ENCODE assay signal across 2 cellular contexts in the genomic region with DNA sequence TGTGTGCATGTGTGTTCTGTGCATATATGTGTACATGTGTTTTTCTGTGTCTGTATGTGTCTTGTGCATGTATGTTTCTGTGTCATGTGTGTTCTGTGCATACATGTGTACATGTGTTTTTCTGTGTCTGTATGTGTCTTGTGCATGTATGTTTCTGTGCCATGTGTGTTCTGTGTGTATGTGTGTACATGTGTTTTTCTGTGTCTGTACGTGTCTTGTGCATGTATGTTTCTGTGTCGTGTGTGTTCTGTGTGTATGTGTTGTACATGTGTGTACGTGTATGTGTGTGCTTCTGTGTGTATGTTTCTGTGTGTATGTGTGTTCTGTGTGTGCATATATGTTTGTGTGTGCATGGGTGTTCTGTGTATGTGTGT.
TF ChIP-seq lines count a peak whose summit lies in the region.

No MANE protein-coding gene starts in this region.

TF ChIP-seq in HepG2, 621 proteins besides CTCF, POLR2A, EP300 and RAD21 (continues in another document):
- TF ChIP-seq FOXK2 (IDR thresholded peaks at IDR 0.05) (0 out of 2 replicates have a peak, but pooled peaks have one; percentile 37), ZNF569 (CRISPR knock-in tag; IDR thresholded peaks at IDR 0.05; ENCODE audit: borderline replicate concordance) (no peak), HINFP (CRISPR knock-in tag; IDR thresholded peaks at IDR 0.05; ENCODE audit: low read depth) (no peak), TP53 (CRISPR knock-in tag; conservative IDR thresholded peaks at IDR 0.05) (no peak), ZBTB40 (IDR thresholded peaks at IDR 0.05) (peak; percentile 28), ZBTB40 (CRISPR knock-in tag; IDR thresholded peaks at IDR 0.05) (no peak), CAMTA2 (CRISPR knock-in tag; IDR thresholded peaks at IDR 0.05; ENCODE audit: borderline replicate concordance) (no peak)
- TF ChIP-seq, protein P1, sequence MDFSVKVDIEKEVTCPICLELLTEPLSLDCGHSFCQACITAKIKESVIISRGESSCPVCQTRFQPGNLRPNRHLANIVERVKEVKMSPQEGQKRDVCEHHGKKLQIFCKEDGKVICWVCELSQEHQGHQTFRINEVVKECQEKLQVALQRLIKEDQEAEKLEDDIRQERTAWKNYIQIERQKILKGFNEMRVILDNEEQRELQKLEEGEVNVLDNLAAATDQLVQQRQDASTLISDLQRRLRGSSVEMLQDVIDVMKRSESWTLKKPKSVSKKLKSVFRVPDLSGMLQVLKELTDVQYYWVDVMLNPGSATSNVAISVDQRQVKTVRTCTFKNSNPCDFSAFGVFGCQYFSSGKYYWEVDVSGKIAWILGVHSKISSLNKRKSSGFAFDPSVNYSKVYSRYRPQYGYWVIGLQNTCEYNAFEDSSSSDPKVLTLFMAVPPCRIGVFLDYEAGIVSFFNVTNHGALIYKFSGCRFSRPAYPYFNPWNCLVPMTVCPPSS (IDR thresholded peaks at IDR 0.05), result 0 out of 2 replicates have a peak, but pooled peaks have one; percentile 86

TF ChIP-seq in H1, 55 proteins besides CTCF, POLR2A, EP300 and RAD21:
- TF ChIP-seq CREB1 (IDR thresholded peaks at IDR 0.05) (no peak), EGR1 (IDR thresholded peaks at IDR 0.05; ENCODE audit: borderline replicate concordance, low read depth, low read length) (no peak), NRF1 (IDR thresholded peaks at IDR 0.05; ENCODE audit: low read depth, low read length) (no peak), CTBP2 (IDR thresholded peaks at IDR 0.05; ENCODE audit: borderline replicate concordance, insufficient read depth, insufficient read length, low read length) (no peak), GTF2F1 (IDR thresholded peaks at IDR 0.05; ENCODE audit: borderline replicate concordance, low read depth, low read length) (no peak), FOSL1 (IDR thresholded peaks at IDR 0.05; ENCODE audit: insufficient read depth, low read depth, low read length) (no peak), TAF1 (IDR thresholded peaks at IDR 0.05; ENCODE audit: low read depth, low read length) (no peak), SIRT6 (IDR thresholded peaks at IDR 0.05; ENCODE audit: low read length) (no peak), SUZ12 (IDR thresholded peaks at IDR 0.05; ENCODE audit: low read length) (no peak), USF2 (IDR thresholded peaks at IDR 0.05; ENCODE audit: low read length) (no peak), ZNF274 (IDR thresholded peaks at IDR 0.05; ENCODE audit: borderline replicate concordance, extremely low read depth, low read length) (no peak), KDM4A (IDR thresholded peaks at IDR 0.05; ENCODE audit: low read depth, low read length, severe bottlenecking) (no peak), POU5F1 (IDR thresholded peaks at IDR 0.05; ENCODE audit: low read depth, low read length) (no peak), YY1 (IDR thresholded peaks at IDR 0.05; ENCODE audit: low read depth, low read length) (no peak), TBP (IDR thresholded peaks at IDR 0.05; ENCODE audit: low read depth, low read length) (no peak), CHD2 (IDR thresholded peaks at IDR 0.05; ENCODE audit: low read length) (no peak), SP4 (IDR thresholded peaks at IDR 0.05; ENCODE audit: low read length) (no peak)
- TF ChIP-seq, protein P2, sequence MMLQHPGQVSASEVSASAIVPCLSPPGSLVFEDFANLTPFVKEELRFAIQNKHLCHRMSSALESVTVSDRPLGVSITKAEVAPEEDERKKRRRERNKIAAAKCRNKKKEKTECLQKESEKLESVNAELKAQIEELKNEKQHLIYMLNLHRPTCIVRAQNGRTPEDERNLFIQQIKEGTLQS (IDR thresholded peaks at IDR 0.05; ENCODE audit: insufficient read depth, low read depth, low read length), result no peak
- TF ChIP-seq, protein P3, sequence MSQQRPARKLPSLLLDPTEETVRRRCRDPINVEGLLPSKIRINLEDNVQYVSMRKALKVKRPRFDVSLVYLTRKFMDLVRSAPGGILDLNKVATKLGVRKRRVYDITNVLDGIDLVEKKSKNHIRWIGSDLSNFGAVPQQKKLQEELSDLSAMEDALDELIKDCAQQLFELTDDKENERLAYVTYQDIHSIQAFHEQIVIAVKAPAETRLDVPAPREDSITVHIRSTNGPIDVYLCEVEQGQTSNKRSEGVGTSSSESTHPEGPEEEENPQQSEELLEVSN (IDR thresholded peaks at IDR 0.05), result no peak
